ENCODE assay signal across 12 cellular contexts in genomic region chr4:16858275-16858752, GRCh38. TPM values are rescaled to one million over a fixed set of nuclear protein-coding genes. Genes with fewer than 3 reads are reported as not detected.
DNase-seq lines count a peak whose midpoint lies in the region; ATAC-seq and TF ChIP-seq lines count a peak whose summit lies in the region.
"Had no signal": no experiment of that assay in that cellular context is flagged by ENCODE, and none has a peak within 500 bp of the region (broad histone marks: within the 10 kb centered on the region; RNA-seq: fewer than 3 reads in every experiment).

No MANE protein-coding gene starts in this region.

- H3K36me3 ChIP-seq in cardiac muscle cell (no peaks in the 10 kb centered on the region), ascending aorta (no peaks in the 10 kb centered on the region)
- H3K36me3 ChIP-seq: breast epithelium had no signal

- H3K27ac ChIP-seq in cardiac muscle cell (no peak overlapping the region), ascending aorta (no peak overlapping the region)
- H3K27ac ChIP-seq: RWPE1 had no signal

- H3K27me3 ChIP-seq in cardiac muscle cell (no peaks in the 10 kb centered on the region), ascending aorta (no peaks in the 10 kb centered on the region)
- H3K27me3 ChIP-seq: breast epithelium, testis had no signal

- H3K4me3 ChIP-seq in WI38 (ENCODE audit: low read depth, low read length) (peak overlapping the region; percentile 28; the same call in 1 of the 2 replicates), cardiac muscle cell (no peak overlapping the region), ascending aorta (no peak overlapping the region)
- H3K4me3 ChIP-seq: breast epithelium, testis had no signal

- ATAC-seq in HG03571 (IDR thresholded peaks at IDR 0.05; ENCODE audit: unreplicated experiment), result no peak

- intact Hi-C loops in ascending aorta (cut with DNase I), result no loop called here

- H3K9me3 ChIP-seq in cardiac muscle cell (ENCODE audit: low read depth) (no peaks in the 10 kb centered on the region), ascending aorta (no peaks in the 10 kb centered on the region)
- H3K9me3 ChIP-seq: breast epithelium, testis had no signal

- TF ChIP-seq CTCF in WI38 (IDR thresholded peaks at IDR 0.05; ENCODE audit: low read depth, low read length) (no peak), cardiac muscle cell (IDR thresholded peaks at IDR 0.05; ENCODE audit: low read depth, low read length) (no peak), ascending aorta (IDR thresholded peaks at IDR 0.05) (no peak)

- H3K4me1 ChIP-seq in cardiac muscle cell (ENCODE audit: low read depth) (peaks cover 4% of the 10 kb centered on the region), ascending aorta (no peaks in the 10 kb centered on the region)
- H3K4me1 ChIP-seq: breast epithelium, testis had no signal

- DNase-seq in EL (peak; percentile 77), cardiac muscle cell (ENCODE audit: low read depth in 1 of 2, low spot score in 1 of 2) (peak; percentile 5 to 54), mucosa of gallbladder (ENCODE audit: low spot score) (peak; percentile 11), ascending aorta (ENCODE audit: low spot score in 2 of 2) (no peak), NCI-H2171 (lab: John Stamatoyannopoulos, UW) (no peak)
- no peak for DNase-seq in activated naive CD4-positive, alpha-beta T cell treated with anti-CD3 and anti-CD28 coated beads, Interleukin-2, amount 50 U/mL, for 16 hours
- DNase-seq: activated T-cell treated with anti-CD3 and anti-CD28 coated beads, Interleukin-2, amount 50 U/mL, for 24 hours; testis had no signal

RNA-seq across cellular contexts. Expression of gene LDB2, which starts 40.1 kb away (rescaled TPM):
- 7.4 and 12.4 TPM in 2 replicates for total RNA-seq in cardiac muscle cell
- 10.4 and 13.9 TPM in 2 replicates for polyA plus RNA-seq in cardiac muscle cell
- total RNA-seq in mucosa of gallbladder, result 16.9 TPM
- 137 TPM for total RNA-seq in ascending aorta

Comparison
In these comparisons a context has a peak if more than half of its experiments do, and no peak if none do; other contexts are left out.
1. DNase-seq: peak in EL (single experiment), cardiac muscle cell (2 of 2) and mucosa of gallbladder (single experiment); none in ascending aorta (0 of 2), NCI-H2171 (single experiment) and activated naive CD4-positive, alpha-beta T cell treated with anti-CD3 and anti-CD28 coated beads, Interleukin-2, amount 50 U/mL, for 16 hours (single experiment).